In genomic region chr4:6575503-6576240, GRCh38 we compare ENCODE assay signal across 8 cellular contexts. TPM values are rescaled to one million over a fixed set of nuclear protein-coding genes. Genes with fewer than 3 reads are reported as not detected.
DNase-seq lines count a peak whose midpoint lies in the region; ATAC-seq and TF ChIP-seq lines count a peak whose summit lies in the region.

No MANE protein-coding gene starts in this region.

- peak overlapping the region; percentile 84 for H3K9ac ChIP-seq in MM.1S (ENCODE audit: low read length)
- peak overlapping the region; percentile 51 for H3K9ac ChIP-seq in endodermal cell (ENCODE audit: extremely low read depth, low read length, poor library complexity, severe bottlenecking)

- H4K20me1 ChIP-seq in MM.1S (ENCODE audit: insufficient read depth, low read length) = no peaks in the 10 kb centered on the region

- peaks cover 2% of the 10 kb centered on the region for H3K9me3 Mint-ChIP-seq in endodermal cell

- ATAC-seq in GM19324 (IDR thresholded peaks at IDR 0.05; ENCODE audit: low FRiP score, unreplicated experiment) = no peak

- H3K27ac ChIP-seq in MM.1S (ENCODE audit: low read length) (no peak overlapping the region), endodermal cell (ENCODE audit: low read depth, low read length) (no peak overlapping the region), neutrophil (peak overlapping the region; percentile 72)

- H3K4me1 ChIP-seq in MM.1S (ENCODE audit: low read length) (no peaks in the 10 kb centered on the region), endodermal cell (ENCODE audit: control insufficient read depth, insufficient read depth, low read length) (no peaks in the 10 kb centered on the region), neutrophil (ENCODE audit: control insufficient read depth in 1 of 2, insufficient read depth in 1 of 2, low read depth in 1 of 2, low read length in 1 of 2) (peaks cover 14 to 22% of the 10 kb centered on the region in 2 experiments)

- in situ Hi-C loops in ACHN (cut with HindIII; ENCODE audit: low pct_ligation_motif_present, low pct_unique_long_range_greater_than_20kb, low sequenced_read_pairs) = no loop called here

- H3K36me3 Mint-ChIP-seq in endodermal cell (ENCODE audit: low read depth) = peaks cover 26% of the 10 kb centered on the region

- H3K36me3 ChIP-seq in MM.1S (replicated peaks; ENCODE audit: insufficient read depth, low read length) (no peaks in the 10 kb centered on the region), endodermal cell (ENCODE audit: control insufficient read depth, insufficient read depth, low read length) (peaks cover 16% of the 10 kb centered on the region), neutrophil (peaks cover 42% of the 10 kb centered on the region)

- H3K4me3 ChIP-seq in MM.1S (ENCODE audit: low read length) (peak overlapping the region; percentile 94), endodermal cell (ENCODE audit: low read length) (peak overlapping the region; percentile 89), neutrophil (ENCODE audit: low read depth in 1 of 2, low read length in 1 of 2) (peak overlapping the region; percentile 93 to 98)

- no peak for TF ChIP-seq CTCF in MM.1S (IDR thresholded peaks at IDR 0.05; ENCODE audit: low read length)
- peak; percentile 10 for TF ChIP-seq CTCF in endodermal cell (conservative IDR thresholded peaks at IDR 0.05)
- no peak for TF ChIP-seq CTCF in neutrophil (IDR thresholded peaks at IDR 0.05)

- H3K79me2 ChIP-seq in MM.1S (ENCODE audit: low read length) = 0 out of 2 replicates have a peak, but pooled peaks cover 3% of the 10 kb centered on the region

- 67 to 70% methylated on average over 6 to 17 of the region's 17 CpGs for WGBS in endodermal cell (ENCODE audit: insufficient coverage in 1 of 2, insufficient read length in 1 of 2), 2 experiments

- H3K27me3 Mint-ChIP-seq in endodermal cell (ENCODE audit: insufficient read depth) = peaks cover 30% of the 10 kb centered on the region

- H3K9me3 ChIP-seq in MM.1S (replicated peaks; ENCODE audit: insufficient read depth, low read length) (no peaks in the 10 kb centered on the region), endodermal cell (ENCODE audit: control insufficient read depth, low read length) (no peaks in the 10 kb centered on the region), neutrophil (no peaks in the 10 kb centered on the region)

- H3K27me3 ChIP-seq in MM.1S (replicated peaks; ENCODE audit: insufficient read depth, low read length) (peaks cover 28% of the 10 kb centered on the region), endodermal cell (ENCODE audit: control insufficient read depth, insufficient read depth, low read length, poor library complexity, severe bottlenecking) (peaks cover 21% of the 10 kb centered on the region), neutrophil (peaks cover 38% of the 10 kb centered on the region)

- H3K4me2 ChIP-seq in MM.1S (ENCODE audit: low read depth, low read length) = peak overlapping the region; percentile 99

- H2AFZ ChIP-seq in MM.1S (ENCODE audit: low read length) = peak overlapping the region; percentile 73

- no peaks in the 10 kb centered on the region for H3K4me1 Mint-ChIP-seq in endodermal cell

- H3K27ac Mint-ChIP-seq in endodermal cell = no peak overlapping the region

- no peaks in the 10 kb centered on the region for H3K9me2 ChIP-seq in MM.1S (replicated peaks; ENCODE audit: insufficient read depth, low read length)

- no peaks in the 10 kb centered on the region for H3F3A ChIP-seq in MM.1S (ENCODE audit: insufficient read depth, low read length)

- peak overlapping the region; percentile 66 for H3K4me3 Mint-ChIP-seq in endodermal cell

- peak; percentile 25 for DNase-seq in COLO668 (lab: John Stamatoyannopoulos, UW; ENCODE audit: unreplicated experiment)
- DNase-seq in MM.1S = no peak
- no peak for DNase-seq in endodermal cell
- no peak for DNase-seq in ACHN
- DNase-seq in MV-4-11 (lab: John Stamatoyannopoulos, UW) = no peak
- DNase-seq in LoVo (ENCODE audit: low spot score) = no peak

RNA-seq across cellular contexts. Expression of gene MAN2B2, which starts 0.7 kb away (rescaled TPM):
- 10 to 100 TPM; 13.3 to 20.8 TPM for total RNA-seq in endodermal cell
- 7.7 TPM for polyA plus RNA-seq in endodermal cell (2013, experiment 1 of 2)
- 7.5 TPM for polyA plus RNA-seq in endodermal cell (2013, experiment 2 of 2)
